21 cellular contexts compared by ENCODE assay signal in the genomic region with DNA sequence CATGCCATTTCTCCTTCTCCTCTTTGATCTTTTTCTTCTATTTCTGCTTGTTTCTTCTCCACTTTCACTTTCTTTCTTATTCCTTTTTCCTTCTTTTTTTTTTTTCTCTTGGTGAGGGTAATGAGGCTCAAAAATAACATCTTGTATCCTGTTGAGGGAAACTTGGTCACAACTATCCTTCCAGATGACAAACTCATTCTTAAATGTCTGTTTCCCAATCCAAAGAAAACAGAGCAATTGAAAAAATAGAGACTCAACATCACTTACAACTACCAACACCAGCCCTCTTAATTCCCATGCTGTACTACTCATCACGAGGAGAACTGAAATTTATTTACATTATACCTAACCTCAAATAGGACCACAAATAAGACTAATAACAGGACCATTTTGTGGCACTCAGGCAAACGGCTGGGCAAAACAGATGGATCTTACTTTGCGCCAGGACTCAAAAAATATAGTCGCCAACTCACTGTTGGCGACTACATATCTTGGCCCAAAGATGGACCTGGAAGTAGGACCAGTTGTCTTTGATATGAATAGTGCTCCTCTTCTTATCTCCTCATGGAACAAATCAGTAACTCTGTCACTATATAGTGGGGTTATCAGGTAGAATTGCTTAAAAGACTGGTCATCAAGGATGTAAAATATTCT.
DNase-seq lines count a peak whose midpoint lies in the region; ATAC-seq and TF ChIP-seq lines count a peak whose summit lies in the region.
"Had no signal": no experiment of that assay in that cellular context is flagged by ENCODE, and none has a peak within 500 bp of the region (broad histone marks: within the 10 kb centered on the region; RNA-seq: fewer than 3 reads in every experiment).

No MANE protein-coding gene starts in this region.

- TF ChIP-seq CTCF in natural killer cell (IDR thresholded peaks at IDR 0.05) (no peak), chondrocyte (IDR thresholded peaks at IDR 0.05) (no peak)

- H3K4me1 Mint-ChIP-seq in natural killer cell (peaks cover 21 to 22% of the 10 kb centered on the region in 2 donors), chondrocyte (ENCODE audit: low read depth) (peaks cover 9% of the 10 kb centered on the region)
- peaks cover 12 to 23% of the 10 kb centered on the region in 2 donors for H3K4me1 Mint-ChIP-seq in natural killer cell treated with Interleukin-12 subunit alpha and Interleukin-12 subunit beta and Interleukin-15 and Interleukin-18, amount 100 ng/mL, for 72 hours (ENCODE audit: low read depth in 2 of 2)

- H3K27ac Mint-ChIP-seq in natural killer cell (peak overlapping the region; percentile 37 to 39), chondrocyte (ENCODE audit: unreplicated experiment) (peak overlapping the region; percentile 76)
- peak overlapping the region in 1 of 2 donors; percentile 6 for H3K27ac Mint-ChIP-seq in natural killer cell treated with Interleukin-12 subunit alpha and Interleukin-12 subunit beta and Interleukin-15 and Interleukin-18, amount 100 ng/mL, for 72 hours
- H3K27ac Mint-ChIP-seq: activated naive CD4-positive, alpha-beta T cell treated with anti-CD3 and anti-CD28 coated beads, Interleukin-2, amount 50 U/mL, for 72 hours; T-helper 2 cell treated with Interferon-gamma antibody and Interleukin-4, amounts not matched to agents 5 μg/mL and 100 μg/mL, for 36 hours had no signal

- ATAC-seq in natural killer cell (no peak), HG02970 (IDR thresholded peaks at IDR 0.05; ENCODE audit: low FRiP score, unreplicated experiment) (no peak), GM19452 (IDR thresholded peaks at IDR 0.05; ENCODE audit: unreplicated experiment) (no peak), HG02798 (IDR thresholded peaks at IDR 0.05; ENCODE audit: poor library complexity, unreplicated experiment) (no peak), GM21619 (IDR thresholded peaks at IDR 0.05; ENCODE audit: unreplicated experiment) (no peak)
- ATAC-seq in natural killer cell treated with Interleukin-12 subunit alpha and Interleukin-12 subunit beta and Interleukin-15 and Interleukin-18, amount 100 ng/mL, for 72 hours, result no peak
- ATAC-seq: A549; activated naive CD4-positive, alpha-beta T cell treated with anti-CD3 and anti-CD28 coated beads, Interleukin-2, amount 50 U/mL, for 72 hours; gastroesophageal sphincter; SK-N-SH treated with all-trans-retinoic acid at 6 μM for 48 hours; upper lobe of right lung had no signal

- intact Hi-C loops in natural killer cell (cut with micrococcal nuclease), result no loop called here

- DNase-seq in natural killer cell (no peak), chondrocyte (ENCODE audit: low spot score) (no peak), hepatic stellate cell (ENCODE audit: low spot score) (peak; percentile 2)
- no peak for DNase-seq in natural killer cell treated with Interleukin-12 subunit alpha and Interleukin-12 subunit beta and Interleukin-15 and Interleukin-18, amount 100 ng/mL, for 72 hours (ENCODE audit: low spot score)
- DNase-seq: effector CD4-positive, alpha-beta T cell; kidney; NCI-H1436 treated with DMSO at 0.1 percent for 48 hours; NCI-H2107; small intestine; stimulated activated CD4-positive, alpha-beta T cell treated with anti-CD3 and anti-CD28 coated beads, Interleukin-2, amount 100 ng/mL, for 24 hours; substantia nigra; upper lobe of right lung had no signal

- H3K36me3 Mint-ChIP-seq in natural killer cell, result no peaks in the 10 kb centered on the region
- H3K36me3 Mint-ChIP-seq in natural killer cell treated with Interleukin-12 subunit alpha and Interleukin-12 subunit beta and Interleukin-15 and Interleukin-18, amount 100 ng/mL, for 72 hours, result no peaks in the 10 kb centered on the region
- peaks cover 2% of the 10 kb centered on the region for H3K36me3 Mint-ChIP-seq in chondrocyte (ENCODE audit: low read depth)

- no peak overlapping the region for H3K4me3 Mint-ChIP-seq in natural killer cell
- no peak overlapping the region for H3K4me3 Mint-ChIP-seq in natural killer cell treated with Interleukin-12 subunit alpha and Interleukin-12 subunit beta and Interleukin-15 and Interleukin-18, amount 100 ng/mL, for 72 hours
- H3K4me3 Mint-ChIP-seq in chondrocyte (ENCODE audit: unreplicated experiment), result peak overlapping the region; percentile 50
- H3K4me3 Mint-ChIP-seq: T-helper 2 cell treated with Interferon-gamma antibody and Interleukin-4, amounts not matched to agents 5 μg/mL and 100 μg/mL, for 36 hours had no signal

- H3K9me3 Mint-ChIP-seq in natural killer cell (no peaks in the 10 kb centered on the region), chondrocyte (ENCODE audit: low read depth) (peaks cover 9% of the 10 kb centered on the region)
- no peaks in the 10 kb centered on the region for H3K9me3 Mint-ChIP-seq in natural killer cell treated with Interleukin-12 subunit alpha and Interleukin-12 subunit beta and Interleukin-15 and Interleukin-18, amount 100 ng/mL, for 72 hours
- H3K9me3 Mint-ChIP-seq: T-helper 2 cell treated with Interferon-gamma antibody and Interleukin-4, amounts not matched to agents 5 μg/mL and 100 μg/mL, for 36 hours had no signal

- no peaks in the 10 kb centered on the region for H3K27me3 Mint-ChIP-seq in natural killer cell (ENCODE audit: low read depth in 2 of 2)
- no peaks in the 10 kb centered on the region for H3K27me3 Mint-ChIP-seq in natural killer cell treated with Interleukin-12 subunit alpha and Interleukin-12 subunit beta and Interleukin-15 and Interleukin-18, amount 100 ng/mL, for 72 hours
- H3K27me3 Mint-ChIP-seq in chondrocyte (ENCODE audit: low read depth), result no peaks in the 10 kb centered on the region
